ENCODE assay signal across 20 cellular contexts in the genomic region with DNA sequence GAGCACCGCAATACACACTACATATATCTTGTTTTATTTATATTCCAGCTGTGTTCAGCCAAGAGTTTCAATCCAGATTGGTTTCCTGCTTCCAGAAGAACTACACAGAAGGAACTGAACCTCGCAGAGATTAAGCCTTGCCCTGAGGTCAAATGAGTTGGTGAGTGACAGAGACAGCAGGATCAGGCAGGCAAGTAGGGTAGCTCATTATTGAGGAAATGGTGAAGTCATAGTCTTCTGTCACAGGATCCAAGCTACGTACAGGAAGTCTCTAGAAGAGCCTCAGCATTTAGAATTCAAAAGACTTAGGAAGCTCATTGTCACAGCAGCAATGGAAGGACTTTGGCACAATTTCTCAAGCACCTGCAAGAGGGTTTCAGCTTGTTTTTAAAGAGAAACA.
DNase-seq lines count a peak whose midpoint lies in the region; ATAC-seq and TF ChIP-seq lines count a peak whose summit lies in the region.
"Had no signal": no experiment of that assay in that cellular context is flagged by ENCODE, and none has a peak within 500 bp of the region (broad histone marks: within the 10 kb centered on the region; RNA-seq: fewer than 3 reads in every experiment).

No MANE protein-coding gene starts in this region.

- no peak overlapping the region for H3K27ac Mint-ChIP-seq in stimulated activated naive CD8-positive, alpha-beta T cell treated with anti-CD3 and anti-CD28 coated beads, Interleukin-15, amount 100 ng/mL, for 72 hours
- H3K27ac Mint-ChIP-seq: CD8-positive, alpha-beta T cell; memory B cell; T-helper 1 cell treated with Interleukin-12 subunit alpha and Interleukin-12 subunit beta and Interleukin-4 antibody, amounts not matched to agents 30 μg/mL and 1 μg/mL, for 36 hours had no signal

- 66 to 76% methylated on average over 3 of the region's 3 CpGs for WGBS in body of pancreas, 2 donors
- WGBS in right lobe of liver (ENCODE audit: insufficient coverage, low coverage, low lambda C conversion rate, missing lambda C conversion rate) = 67% methylated on average over 2 of the region's 3 CpGs

- H3K9me3 ChIP-seq in body of pancreas (no peaks in the 10 kb centered on the region), right lobe of liver (no peaks in the 10 kb centered on the region)
- H3K9me3 ChIP-seq: prostate gland had no signal

- intact Hi-C loops in body of pancreas (cut with DNase I) = no loop called here
- intact Hi-C loops in right lobe of liver (cut with DNase I) = no loop called here

- no peak for TF ChIP-seq POLR2A in body of pancreas (IDR thresholded peaks at IDR 0.05)
- TF ChIP-seq POLR2A in right lobe of liver (IDR thresholded peaks at IDR 0.05) = no peak

- H3K9me3 Mint-ChIP-seq in stimulated activated naive CD8-positive, alpha-beta T cell treated with anti-CD3 and anti-CD28 coated beads, Interleukin-15, amount 100 ng/mL, for 72 hours = no peaks in the 10 kb centered on the region
- H3K9me3 Mint-ChIP-seq: CD8-positive, alpha-beta T cell; memory B cell; T-helper 1 cell treated with Interleukin-12 subunit alpha and Interleukin-12 subunit beta and Interleukin-4 antibody, amounts not matched to agents 30 μg/mL and 1 μg/mL, for 36 hours had no signal

- H3K4me1 Mint-ChIP-seq in stimulated activated naive CD8-positive, alpha-beta T cell treated with anti-CD3 and anti-CD28 coated beads, Interleukin-15, amount 100 ng/mL, for 72 hours = no peaks in the 10 kb centered on the region
- H3K4me1 Mint-ChIP-seq: memory B cell had no signal

- no peak overlapping the region for H3K4me3 ChIP-seq in Jurkat, Clone E6-1 (ENCODE audit: low read length)
- H3K4me3 ChIP-seq in body of pancreas (no peak overlapping the region), right lobe of liver (no peak overlapping the region)
- H3K4me3 ChIP-seq: prostate gland had no signal

- peak; percentile 7 for DNase-seq in COLO829 (ENCODE audit: low spot score)
- peak; percentile 23 for DNase-seq in Jurkat, Clone E6-1 (ENCODE audit: low read depth, low spot score)
- no peak for DNase-seq in body of pancreas
- DNase-seq in right lobe of liver = no peak
- DNase-seq in stimulated activated naive CD8-positive, alpha-beta T cell treated with anti-CD3 and anti-CD28 coated beads, Interleukin-15, amount 100 ng/mL, for 72 hours = no peak
- no peak for DNase-seq in A172 (ENCODE audit: low spot score)
- DNase-seq: activated CD4-positive, alpha-beta T cell treated with anti-CD3 and anti-CD28 coated beads, Interleukin-2, amount 50 U/mL, for 4 hours; activated gamma-delta T cell; amniotic stem cell; CD8-positive, alpha-beta T cell; effector CD4-positive, alpha-beta T cell; HCEC 1CT; MM.1S; NCI-H2081 treated with DMSO at 0.1 percent for 48 hours; NCI-H510A treated with DMSO at 0.1 percent for 48 hours had no signal

- ATAC-seq in body of pancreas (peak; percentile 15), right lobe of liver (peak; percentile 53 to 73 (median 63)), GM18858 (IDR thresholded peaks at IDR 0.05; ENCODE audit: unreplicated experiment) (no peak)
- no peak for ATAC-seq in stimulated activated naive CD8-positive, alpha-beta T cell treated with anti-CD3 and anti-CD28 coated beads, Interleukin-15, amount 100 ng/mL, for 72 hours
- ATAC-seq: CD8-positive, alpha-beta T cell; Right ventricle myocardium inferior had no signal

- H3K27me3 Mint-ChIP-seq in stimulated activated naive CD8-positive, alpha-beta T cell treated with anti-CD3 and anti-CD28 coated beads, Interleukin-15, amount 100 ng/mL, for 72 hours = peaks cover 13% of the 10 kb centered on the region

- H3K36me3 ChIP-seq in body of pancreas (replicated peaks in 1 of 2; ENCODE audit: insufficient read depth in 1 of 2, low read depth in 2 of 2) (no peaks in the 10 kb centered on the region), right lobe of liver (no peaks in the 10 kb centered on the region)
- H3K36me3 ChIP-seq: prostate gland had no signal

- H3K27ac ChIP-seq in body of pancreas (no peak overlapping the region), right lobe of liver (no peak overlapping the region)
- H3K27ac ChIP-seq: prostate gland had no signal

- H3K27me3 ChIP-seq in body of pancreas = no peaks in the 10 kb centered on the region
- H3K27me3 ChIP-seq in right lobe of liver = no peaks in the 10 kb centered on the region

- TF ChIP-seq CTCF in body of pancreas (IDR thresholded peaks at IDR 0.05) (no peak), right lobe of liver (IDR thresholded peaks at IDR 0.05) (no peak)

- no peak overlapping the region for H3K4me3 Mint-ChIP-seq in stimulated activated naive CD8-positive, alpha-beta T cell treated with anti-CD3 and anti-CD28 coated beads, Interleukin-15, amount 100 ng/mL, for 72 hours
- H3K4me3 Mint-ChIP-seq: CD8-positive, alpha-beta T cell; memory B cell; T-helper 1 cell treated with Interleukin-12 subunit alpha and Interleukin-12 subunit beta and Interleukin-4 antibody, amounts not matched to agents 30 μg/mL and 1 μg/mL, for 36 hours had no signal

- no peaks in the 10 kb centered on the region for H3K4me1 ChIP-seq in body of pancreas
- H3K4me1 ChIP-seq in right lobe of liver = no peaks in the 10 kb centered on the region
- H3K4me1 ChIP-seq: prostate gland had no signal

Comparison
In these comparisons a context has a peak if more than half of its experiments do, and no peak if none do; other contexts are left out.
1. DNase-seq: peak in COLO829 (single experiment) and Jurkat, Clone E6-1 (single experiment); none in body of pancreas (0 of 4), right lobe of liver (0 of 3), stimulated activated naive CD8-positive, alpha-beta T cell treated with anti-CD3 and anti-CD28 coated beads, Interleukin-15, amount 100 ng/mL, for 72 hours (0 of 2) and A172 (single experiment).
2. ATAC-seq: peak in body of pancreas (single experiment) and right lobe of liver (4 of 4); none in GM18858 (single experiment) and stimulated activated naive CD8-positive, alpha-beta T cell treated with anti-CD3 and anti-CD28 coated beads, Interleukin-15, amount 100 ng/mL, for 72 hours (single experiment).